Comparison of ENCODE assay signal across 8 cellular contexts in the genomic region with DNA sequence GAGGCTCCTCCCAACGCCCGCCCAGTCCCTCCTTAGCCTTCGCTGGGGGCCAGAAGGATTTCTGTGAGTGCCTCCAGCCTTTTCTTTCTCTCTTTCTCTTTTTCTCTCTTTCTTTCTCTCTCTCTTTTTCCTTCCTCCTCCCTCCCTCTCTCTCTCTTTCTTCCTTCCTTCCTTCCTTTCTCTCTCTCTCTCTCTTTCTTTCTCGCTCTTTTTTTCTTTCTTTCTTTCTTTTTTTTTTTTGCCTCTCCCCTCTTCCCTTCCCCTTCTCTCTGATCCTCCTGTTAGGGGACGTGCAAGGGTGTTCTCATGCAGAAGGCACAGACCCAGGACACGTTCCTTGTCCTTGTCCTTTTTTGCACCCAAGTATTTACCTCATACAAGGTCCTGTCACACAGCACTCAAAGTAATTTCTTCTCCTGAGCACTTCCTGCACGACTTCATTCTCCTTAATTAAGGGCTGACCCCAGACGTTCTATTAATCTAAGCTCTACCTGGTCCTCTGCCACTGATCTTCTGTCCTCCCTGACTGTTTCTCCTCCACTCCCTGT. TPM values are rescaled to one million over a fixed set of nuclear protein-coding genes. Genes with fewer than 3 reads are reported as not detected.
DNase-seq lines count a peak whose midpoint lies in the region; ATAC-seq, FAIRE-seq and TF ChIP-seq lines count a peak whose summit lies in the region.

No MANE protein-coding gene starts in this region.

- POLR2A ChIA-PET in activated CD4-positive, alpha-beta T cell treated with anti-CD3 and anti-CD28 coated beads for 36 hours (lab: Charles Lee): no interaction called here

- no peak overlapping the region for H3K9ac ChIP-seq in iPS-15b (ENCODE audit: low read depth, low read length)

- H3K36me3 Mint-ChIP-seq in activated CD4-positive, alpha-beta T cell treated with anti-CD3 and anti-CD28 coated beads for 36 hours (ENCODE audit: low read depth): no peaks in the 10 kb centered on the region
- H3K36me3 Mint-ChIP-seq in stimulated activated naive CD8-positive, alpha-beta T cell treated with anti-CD3 and anti-CD28 coated beads, Interleukin-15, Interleukin-2, amounts not matched to agents 100 ng/mL and 50 ng/mL, for 24 hours (ENCODE audit: low read depth): peaks cover 3% of the 10 kb centered on the region

- CTCF ChIA-PET in activated CD4-positive, alpha-beta T cell treated with anti-CD3 and anti-CD28 coated beads for 36 hours (lab: Charles Lee): interaction anchor here (0.6 to 1.9 kb wide), 7 partner anchors 8 to 239 kb away, joined by 3 to 10 read pairs (median 3); no protein-coding TSS in a partner anchor

- no peaks in the 10 kb centered on the region for H3K27me3 Mint-ChIP-seq in activated CD4-positive, alpha-beta T cell treated with anti-CD3 and anti-CD28 coated beads for 36 hours
- no peaks in the 10 kb centered on the region for H3K27me3 Mint-ChIP-seq in stimulated activated naive CD8-positive, alpha-beta T cell treated with anti-CD3 and anti-CD28 coated beads, Interleukin-15, Interleukin-2, amounts not matched to agents 100 ng/mL and 50 ng/mL, for 24 hours

- DNase-seq in activated CD4-positive, alpha-beta T cell treated with anti-CD3 and anti-CD28 coated beads for 36 hours: no peak
- no peak for DNase-seq in activated CD4-positive, alpha-beta T cell treated with anti-CD3 and anti-CD28 coated beads for 1 hour
- DNase-seq in GM20000 (ENCODE audit: low spot score) (no peak), GM12891 (ENCODE audit: insufficient read length, low spot score) (no peak)

- peak overlapping the region; percentile 92 for H3K27ac Mint-ChIP-seq in activated CD4-positive, alpha-beta T cell treated with anti-CD3 and anti-CD28 coated beads for 36 hours
- peak overlapping the region; percentile 88 for H3K27ac Mint-ChIP-seq in stimulated activated naive CD8-positive, alpha-beta T cell treated with anti-CD3 and anti-CD28 coated beads, Interleukin-15, Interleukin-2, amounts not matched to agents 100 ng/mL and 50 ng/mL, for 24 hours

- no peaks in the 10 kb centered on the region for H3K27me3 ChIP-seq in iPS-15b (ENCODE audit: control insufficient read depth, insufficient read depth, low read length)

- ATAC-seq in activated CD4-positive, alpha-beta T cell treated with anti-CD3 and anti-CD28 coated beads for 36 hours: no peak
- ATAC-seq in GM18907 (IDR thresholded peaks at IDR 0.05; ENCODE audit: unreplicated experiment): no peak

- intact Hi-C loops in activated CD4-positive, alpha-beta T cell treated with anti-CD3 and anti-CD28 coated beads for 36 hours (cut with DNase I, micrococcal nuclease): loop anchor here in 1 of 2 experiments (1.0 kb wide), 2 partner anchors 14 to 31 kb away; a partner anchor contains a TSS

- TF ChIP-seq POLR2A in GM12891 (IDR thresholded peaks at IDR 0.05; ENCODE audit: low read depth, low read length): no peak

- TF ChIP-seq CTCF in WI38 (IDR thresholded peaks at IDR 0.05; ENCODE audit: low read depth, low read length) (no peak), GM20000 (IDR thresholded peaks at IDR 0.05; ENCODE audit: extremely low read depth, missing control alignments) (no peak)

- no peak for FAIRE-seq in GM12891 (lab: Jason Lieb, UNC)

- H3K9me3 ChIP-seq in iPS-15b (ENCODE audit: control insufficient read depth, insufficient read depth, low read length): no peaks in the 10 kb centered on the region

- H3K4me1 Mint-ChIP-seq in activated CD4-positive, alpha-beta T cell treated with anti-CD3 and anti-CD28 coated beads for 36 hours: peaks cover 32% of the 10 kb centered on the region
- peaks cover 40% of the 10 kb centered on the region for H3K4me1 Mint-ChIP-seq in stimulated activated naive CD8-positive, alpha-beta T cell treated with anti-CD3 and anti-CD28 coated beads, Interleukin-15, Interleukin-2, amounts not matched to agents 100 ng/mL and 50 ng/mL, for 24 hours (ENCODE audit: low read depth)

- no peaks in the 10 kb centered on the region for H3K36me3 ChIP-seq in iPS-15b (ENCODE audit: control insufficient read depth, insufficient read depth, low read length)

- H3K4me3 ChIP-seq in WI38 (ENCODE audit: low read depth, low read length): peak overlapping the region; percentile 77
- peak overlapping the region; percentile 18 for H3K4me3 ChIP-seq in iPS-15b (ENCODE audit: low read depth, low read length)

- peak overlapping the region; percentile 95 for H3K4me3 Mint-ChIP-seq in activated CD4-positive, alpha-beta T cell treated with anti-CD3 and anti-CD28 coated beads for 36 hours
- H3K4me3 Mint-ChIP-seq in stimulated activated naive CD8-positive, alpha-beta T cell treated with anti-CD3 and anti-CD28 coated beads, Interleukin-15, Interleukin-2, amounts not matched to agents 100 ng/mL and 50 ng/mL, for 24 hours: peak overlapping the region; percentile 90

- H3K9me3 Mint-ChIP-seq in activated CD4-positive, alpha-beta T cell treated with anti-CD3 and anti-CD28 coated beads for 36 hours (ENCODE audit: low read depth): no peaks in the 10 kb centered on the region
- no peaks in the 10 kb centered on the region for H3K9me3 Mint-ChIP-seq in stimulated activated naive CD8-positive, alpha-beta T cell treated with anti-CD3 and anti-CD28 coated beads, Interleukin-15, Interleukin-2, amounts not matched to agents 100 ng/mL and 50 ng/mL, for 24 hours

- H3K4me1 ChIP-seq in iPS-15b (ENCODE audit: control insufficient read depth, insufficient read depth, low read length): peaks cover 14% of the 10 kb centered on the region

TF ChIP-seq in GM12891, 5 proteins besides CTCF, POLR2A, EP300 and RAD21:
- TF ChIP-seq PAX5 (IDR thresholded peaks at IDR 0.05; ENCODE audit: insufficient read depth, low read length, severe bottlenecking): no peak
- no peak for TF ChIP-seq POU2F2 (IDR thresholded peaks at IDR 0.05; ENCODE audit: low read depth, low read length)
- no peak for TF ChIP-seq SPI1 (IDR thresholded peaks at IDR 0.05; ENCODE audit: low read depth, low read length)
- TF ChIP-seq POLR2AphosphoS5 (IDR thresholded peaks at IDR 0.05; ENCODE audit: low read depth, low read length): no peak
- TF ChIP-seq TAF1 (IDR thresholded peaks at IDR 0.05; ENCODE audit: low read depth, low read length): no peak
TF ChIP-seq in GM12891: peak in this region for 0.

RNA-seq across cellular contexts. Expression of a gene that starts 0.3 kb away (rescaled TPM):
- total RNA-seq in activated CD4-positive, alpha-beta T cell treated with anti-CD3 and anti-CD28 coated beads for 36 hours: 10 to 100 TPM; 14.7 to 18.1 TPM
- 3.1 TPM for polyA plus RNA-seq in GM12891 (2012; ENCODE audit: low read depth, missing spikeins)

RNA-seq across cellular contexts. Expression of a gene that starts 31.7 kb away (rescaled TPM):
- total RNA-seq in activated CD4-positive, alpha-beta T cell treated with anti-CD3 and anti-CD28 coated beads for 36 hours: 1 to 10 TPM; 3.0 to 3.1 TPM
- polyA plus RNA-seq in GM12891 (2012; ENCODE audit: low read depth, missing spikeins): 0.03 TPM
